ENCODE assay signal across 14 cellular contexts in genomic region chr21:32367158-32367557, GRCh38.
"Had no signal": no experiment of that assay in that cellular context is flagged by ENCODE, and none has a peak within 500 bp of the region (broad histone marks: within the 10 kb centered on the region; RNA-seq: fewer than 3 reads in every experiment).

No MANE protein-coding gene starts in this region.

- H3K27ac Mint-ChIP-seq: T-helper 17 cell had no signal

- DNase-seq: activated CD4-positive, alpha-beta T cell treated with anti-CD3 and anti-CD28 coated beads, Interleukin-2, amount 50 U/mL, for 1 hour; activated CD4-positive, CD25-positive, alpha-beta regulatory T cell; activated naive CD4-positive, alpha-beta T cell treated with anti-CD3 and anti-CD28 coated beads, Interleukin-2, amount 50 U/mL, for 16 hours; amniotic stem cell; effector CD8-positive, alpha-beta T cell; head of caudate nucleus; mesenchymal stem cell; stimulated activated CD4-positive, alpha-beta T cell treated with anti-CD3 and anti-CD28 coated beads, Interleukin-15, amount 100 ng/mL, for 24 hours; stimulated activated CD4-positive, alpha-beta T cell treated with anti-CD3 and anti-CD28 coated beads, Interleukin-4, amount 100 ng/mL, for 24 hours; stomach; T-helper 17 cell had no signal

- H3K9me3 ChIP-seq: stomach had no signal

- H3K27me3 ChIP-seq: stomach had no signal

- H3K4me3 Mint-ChIP-seq: nephron, T-helper 17 cell had no signal

- H3K9me3 Mint-ChIP-seq: nephron had no signal

- H3K4me3 ChIP-seq: coronary artery, stomach had no signal

- H3K27ac ChIP-seq: stomach had no signal

- ATAC-seq: left lobe of liver, T-helper 17 cell had no signal

- H3K27me3 Mint-ChIP-seq: T-helper 17 cell had no signal
